15 cellular contexts compared by ENCODE assay signal in genomic region chr17:59355030-59355694, GRCh38. TPM values are rescaled to one million over a fixed set of nuclear protein-coding genes. Genes with fewer than 3 reads are reported as not detected.
DNase-seq lines count a peak whose midpoint lies in the region; ATAC-seq and TF ChIP-seq lines count a peak whose summit lies in the region.
"Had no signal": no experiment of that assay in that cellular context is flagged by ENCODE, and none has a peak within 500 bp of the region (broad histone marks: within the 10 kb centered on the region; RNA-seq: fewer than 3 reads in every experiment).

No MANE protein-coding gene starts in this region.

- peaks cover 7% of the 10 kb centered on the region for H3K36me3 Mint-ChIP-seq in T-helper 17 cell (ENCODE audit: low read depth)
- peaks cover 45% of the 10 kb centered on the region for H3K36me3 Mint-ChIP-seq in stimulated activated memory B cell treated with anti-CD40 and anti-IgM and Interleukin-4, amounts not matched to agents 10 μg/mL and 1 μg/mL and 100 μg/mL, for 72 hours
- H3K36me3 Mint-ChIP-seq in activated CD8-positive, alpha-beta T cell treated with anti-CD3 and anti-CD28 coated beads, Interleukin-2, amount 10 ng/mL, durations not matched to agents 7 days and 5 days (ENCODE audit: low read depth), result peaks cover 56% of the 10 kb centered on the region

- no peak overlapping the region for H3K4me3 ChIP-seq in left ventricle myocardium inferior
- no peak overlapping the region for H3K4me3 ChIP-seq in ovary
- H3K4me3 ChIP-seq: MG63 had no signal

- TF ChIP-seq CTCF in left ventricle myocardium inferior (IDR thresholded peaks at IDR 0.05; ENCODE audit: borderline replicate concordance), result no peak
- no peak for TF ChIP-seq CTCF in ovary (IDR thresholded peaks at IDR 0.05)

- intact Hi-C loops in left ventricle myocardium inferior (cut with micrococcal nuclease), result no loop called here
- intact Hi-C loops in ovary (cut with DNase I), result no loop called here

- CTCF ChIA-PET in activated CD8-positive, alpha-beta T cell treated with anti-CD3 and anti-CD28 coated beads, Interleukin-2, amount 10 ng/mL, durations not matched to agents 7 days and 5 days (lab: Charles Lee), result interaction anchor here (0.8 to 1.7 kb wide), 2 partner anchors 26 to 84 kb away, joined by 5 to 8 read pairs; no protein-coding TSS in a partner anchor

- H3K27me3 ChIP-seq in left ventricle myocardium inferior (ENCODE audit: low read depth) (no peaks in the 10 kb centered on the region), ovary (no peaks in the 10 kb centered on the region)
- H3K27me3 ChIP-seq: MG63 had no signal

- H3K4me1 ChIP-seq in left ventricle myocardium inferior, result peaks cover 99% of the 10 kb centered on the region
- peaks cover 10% of the 10 kb centered on the region for H3K4me1 ChIP-seq in ovary (ENCODE audit: insufficient read depth)

- DNase-seq in G401 (ENCODE audit: low spot score) (peak; percentile 80), T-helper 17 cell (no peak), left ventricle myocardium inferior (no peak), ovary (no peak)
- no peak for DNase-seq in activated CD8-positive, alpha-beta T cell treated with anti-CD3 and anti-CD28 coated beads, Interleukin-2, amount 10 ng/mL, durations not matched to agents 7 days and 5 days
- DNase-seq: Calu3; effector CD8-positive, alpha-beta T cell; MG63; NCI-H2171; stimulated activated CD4-positive, alpha-beta T cell treated with anti-CD3 and anti-CD28 coated beads, Interleukin-2, amount 100 ng/mL, for 48 hours had no signal

- POLR2A ChIA-PET in activated CD8-positive, alpha-beta T cell treated with anti-CD3 and anti-CD28 coated beads, Interleukin-2, amount 10 ng/mL, durations not matched to agents 7 days and 5 days (lab: Charles Lee), result interaction anchor here (1.2 kb wide), 1 partner anchor 12 kb away, joined by 3 read pairs; no protein-coding TSS in a partner anchor

- in situ Hi-C loops in G401 (cut with HindIII; ENCODE audit: low sequenced_read_pairs), result no loop called here

- H3K4me1 Mint-ChIP-seq in T-helper 17 cell, result peaks cover 49% of the 10 kb centered on the region
- peaks cover 74% of the 10 kb centered on the region for H3K4me1 Mint-ChIP-seq in stimulated activated memory B cell treated with anti-CD40 and anti-IgM and Interleukin-4, amounts not matched to agents 10 μg/mL and 1 μg/mL and 100 μg/mL, for 72 hours
- H3K4me1 Mint-ChIP-seq in activated CD8-positive, alpha-beta T cell treated with anti-CD3 and anti-CD28 coated beads, Interleukin-2, amount 10 ng/mL, durations not matched to agents 7 days and 5 days (ENCODE audit: low read depth), result peaks cover 65% of the 10 kb centered on the region

- no peaks in the 10 kb centered on the region for H3K27me3 Mint-ChIP-seq in T-helper 17 cell
- H3K27me3 Mint-ChIP-seq in stimulated activated memory B cell treated with anti-CD40 and anti-IgM and Interleukin-4, amounts not matched to agents 10 μg/mL and 1 μg/mL and 100 μg/mL, for 72 hours, result no peaks in the 10 kb centered on the region
- H3K27me3 Mint-ChIP-seq in activated CD8-positive, alpha-beta T cell treated with anti-CD3 and anti-CD28 coated beads, Interleukin-2, amount 10 ng/mL, durations not matched to agents 7 days and 5 days (ENCODE audit: low read depth), result no peaks in the 10 kb centered on the region
- H3K27me3 Mint-ChIP-seq: stimulated activated naive CD8-positive, alpha-beta T cell treated with anti-CD3 and anti-CD28 coated beads, Interleukin-15, Interleukin-2, amounts not matched to agents 100 ng/mL and 50 ng/mL, for 24 hours had no signal

- no peak for ATAC-seq in T-helper 17 cell
- ATAC-seq in stimulated activated memory B cell treated with anti-CD40 and anti-IgM and Interleukin-4, amounts not matched to agents 10 μg/mL and 1 μg/mL and 100 μg/mL, for 72 hours, result no peak
- ATAC-seq in HG03520 (IDR thresholded peaks at IDR 0.05; ENCODE audit: unreplicated experiment), result no peak
- no peak for ATAC-seq in activated CD8-positive, alpha-beta T cell treated with anti-CD3 and anti-CD28 coated beads, Interleukin-2, amount 10 ng/mL, durations not matched to agents 7 days and 5 days
- ATAC-seq: Panc1 had no signal

- H3K9me3 ChIP-seq in T-helper 17 cell (ENCODE audit: control insufficient read depth, low read length, poor library complexity, severe bottlenecking) (no peaks in the 10 kb centered on the region), left ventricle myocardium inferior (replicated peaks) (no peaks in the 10 kb centered on the region), ovary (no peaks in the 10 kb centered on the region)

- no peak overlapping the region for H3K4me3 Mint-ChIP-seq in T-helper 17 cell
- H3K4me3 Mint-ChIP-seq in stimulated activated memory B cell treated with anti-CD40 and anti-IgM and Interleukin-4, amounts not matched to agents 10 μg/mL and 1 μg/mL and 100 μg/mL, for 72 hours, result no peak overlapping the region
- no peak overlapping the region for H3K4me3 Mint-ChIP-seq in activated CD8-positive, alpha-beta T cell treated with anti-CD3 and anti-CD28 coated beads, Interleukin-2, amount 10 ng/mL, durations not matched to agents 7 days and 5 days
- H3K4me3 Mint-ChIP-seq: stimulated activated naive CD8-positive, alpha-beta T cell treated with anti-CD3 and anti-CD28 coated beads, Interleukin-15, Interleukin-2, amounts not matched to agents 100 ng/mL and 50 ng/mL, for 24 hours had no signal

- H3K36me3 ChIP-seq in left ventricle myocardium inferior, result peaks cover 21% of the 10 kb centered on the region
- H3K36me3 ChIP-seq in ovary, result no peaks in the 10 kb centered on the region
- H3K36me3 ChIP-seq: MG63 had no signal

- peak overlapping the region; percentile 62 for H3K27ac Mint-ChIP-seq in T-helper 17 cell
- H3K27ac Mint-ChIP-seq in stimulated activated memory B cell treated with anti-CD40 and anti-IgM and Interleukin-4, amounts not matched to agents 10 μg/mL and 1 μg/mL and 100 μg/mL, for 72 hours, result peak overlapping the region; percentile 15
- no peak overlapping the region for H3K27ac Mint-ChIP-seq in activated CD8-positive, alpha-beta T cell treated with anti-CD3 and anti-CD28 coated beads, Interleukin-2, amount 10 ng/mL, durations not matched to agents 7 days and 5 days
- H3K27ac Mint-ChIP-seq: stimulated activated naive CD8-positive, alpha-beta T cell treated with anti-CD3 and anti-CD28 coated beads, Interleukin-15, Interleukin-2, amounts not matched to agents 100 ng/mL and 50 ng/mL, for 24 hours had no signal

- no peak for TF ChIP-seq EP300 in ovary (IDR thresholded peaks at IDR 0.05)

- H3K9me3 Mint-ChIP-seq in stimulated activated memory B cell treated with anti-CD40 and anti-IgM and Interleukin-4, amounts not matched to agents 10 μg/mL and 1 μg/mL and 100 μg/mL, for 72 hours, result no peaks in the 10 kb centered on the region
- peaks cover 8% of the 10 kb centered on the region for H3K9me3 Mint-ChIP-seq in activated CD8-positive, alpha-beta T cell treated with anti-CD3 and anti-CD28 coated beads, Interleukin-2, amount 10 ng/mL, durations not matched to agents 7 days and 5 days (ENCODE audit: insufficient read depth)

- no peak for TF ChIP-seq POLR2A in ovary (IDR thresholded peaks at IDR 0.05)

- 86 to 93% (median 92%) methylated on average over 4 of the region's 4 CpGs for WGBS in ovary, 3 donors

- H3K27ac ChIP-seq in left ventricle myocardium inferior (replicated peaks) (peak overlapping the region; percentile 58), ovary (no peak overlapping the region)
- H3K27ac ChIP-seq: HL-60 had no signal

RNA-seq across cellular contexts. Expression of gene YPEL2, which starts 23.7 kb away (rescaled TPM):
- 7.0 and 7.6 TPM in 2 replicates for total RNA-seq in G401 (2014; rRNA removed; shearing (Covaris generic))
- total RNA-seq in T-helper 17 cell, result 10 to 100 TPM; 23.6 to 44.0 TPM
- total RNA-seq in left ventricle myocardium inferior, result 36.3 TPM
- 10 to 100 TPM in 4 of 7 donors, 1 to 10 TPM in 3; 6.6 to 28.1 (median 10.6) TPM for total RNA-seq in ovary
- polyA plus RNA-seq in ovary, result 10 to 100 TPM in 1 of 2 donors, 1 to 10 TPM in 1; 9.1 to 14.0 TPM
- 1 to 10 TPM; 9.0 to 10.0 TPM for total RNA-seq in activated CD8-positive, alpha-beta T cell treated with anti-CD3 and anti-CD28 coated beads, Interleukin-2, amount 10 ng/mL, durations not matched to agents 7 days and 5 days
